Comparison of ENCODE assay signal across 1 cellular context in genomic region chr22:36814796-36815195, GRCh38.
TF ChIP-seq lines count a peak whose summit lies in the region.

No MANE protein-coding gene starts in this region.

TF ChIP-seq in H1, 55 proteins besides CTCF, POLR2A, EP300 and RAD21 (continued from another document):
- no peak for TF ChIP-seq ATF3 (IDR thresholded peaks at IDR 0.05; ENCODE audit: insufficient read depth, low read depth, low read length)
- no peak for TF ChIP-seq TCF12 (IDR thresholded peaks at IDR 0.05; ENCODE audit: low read depth, low read length)
- TF ChIP-seq RNF2 (IDR thresholded peaks at IDR 0.05; ENCODE audit: borderline replicate concordance, low read depth, low read length, missing control alignments, poor library complexity, severe bottlenecking): no peak
- no peak for TF ChIP-seq ASH2L (IDR thresholded peaks at IDR 0.05; ENCODE audit: low read length)
- TF ChIP-seq TEAD4 (IDR thresholded peaks at IDR 0.05; ENCODE audit: low read depth, low read length): no peak
- TF ChIP-seq CBX5 (IDR thresholded peaks at IDR 0.05; ENCODE audit: low read depth, low read length): no peak
- no peak for TF ChIP-seq YY1 (IDR thresholded peaks at IDR 0.05; ENCODE audit: low read depth, low read length)
- no peak for TF ChIP-seq EZH2 (IDR thresholded peaks at IDR 0.05; ENCODE audit: low read depth, low read length, severe bottlenecking)
- no peak for TF ChIP-seq CEBPB (IDR thresholded peaks at IDR 0.05; ENCODE audit: low read depth, low read length)
- no peak for TF ChIP-seq CREB1 (IDR thresholded peaks at IDR 0.05)
- TF ChIP-seq KDM5A (IDR thresholded peaks at IDR 0.05; ENCODE audit: low read length): no peak
- no peak for TF ChIP-seq SUZ12 (IDR thresholded peaks at IDR 0.05; ENCODE audit: low read length)
